1 cellular context compared by ENCODE assay signal in the genomic region with DNA sequence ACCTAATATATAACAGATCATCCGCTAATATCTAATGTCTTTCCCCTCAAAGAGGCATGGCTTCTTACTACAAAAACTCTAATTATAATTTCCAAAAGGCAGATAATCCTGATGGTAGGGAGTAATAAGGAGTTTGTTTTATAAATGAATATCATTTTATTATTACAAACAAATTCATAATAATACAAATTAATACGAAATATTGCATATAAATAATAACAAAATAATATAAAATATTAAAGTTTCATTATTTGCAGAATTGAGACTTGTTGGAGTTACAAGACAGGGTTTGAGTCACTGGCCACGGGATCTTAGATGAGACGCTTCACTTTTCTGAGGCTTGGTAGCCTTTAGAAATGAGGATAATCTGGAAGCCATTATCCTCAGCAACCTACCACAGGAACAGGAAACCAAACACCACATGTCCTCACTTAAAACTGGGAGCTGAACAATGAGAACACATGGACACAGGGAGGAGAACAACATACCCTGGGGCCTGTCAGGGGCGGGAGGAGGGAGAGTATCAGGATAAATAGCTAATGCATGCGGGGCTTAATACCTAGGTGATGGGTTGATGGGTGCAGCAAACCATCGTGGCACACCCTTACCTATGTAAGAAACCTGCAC.
TF ChIP-seq lines count a peak whose summit lies in the region.

No MANE protein-coding gene starts in this region.

TF ChIP-seq in GM23338, 12 proteins besides CTCF, POLR2A, EP300 and RAD21:
- TF ChIP-seq, protein P1, sequence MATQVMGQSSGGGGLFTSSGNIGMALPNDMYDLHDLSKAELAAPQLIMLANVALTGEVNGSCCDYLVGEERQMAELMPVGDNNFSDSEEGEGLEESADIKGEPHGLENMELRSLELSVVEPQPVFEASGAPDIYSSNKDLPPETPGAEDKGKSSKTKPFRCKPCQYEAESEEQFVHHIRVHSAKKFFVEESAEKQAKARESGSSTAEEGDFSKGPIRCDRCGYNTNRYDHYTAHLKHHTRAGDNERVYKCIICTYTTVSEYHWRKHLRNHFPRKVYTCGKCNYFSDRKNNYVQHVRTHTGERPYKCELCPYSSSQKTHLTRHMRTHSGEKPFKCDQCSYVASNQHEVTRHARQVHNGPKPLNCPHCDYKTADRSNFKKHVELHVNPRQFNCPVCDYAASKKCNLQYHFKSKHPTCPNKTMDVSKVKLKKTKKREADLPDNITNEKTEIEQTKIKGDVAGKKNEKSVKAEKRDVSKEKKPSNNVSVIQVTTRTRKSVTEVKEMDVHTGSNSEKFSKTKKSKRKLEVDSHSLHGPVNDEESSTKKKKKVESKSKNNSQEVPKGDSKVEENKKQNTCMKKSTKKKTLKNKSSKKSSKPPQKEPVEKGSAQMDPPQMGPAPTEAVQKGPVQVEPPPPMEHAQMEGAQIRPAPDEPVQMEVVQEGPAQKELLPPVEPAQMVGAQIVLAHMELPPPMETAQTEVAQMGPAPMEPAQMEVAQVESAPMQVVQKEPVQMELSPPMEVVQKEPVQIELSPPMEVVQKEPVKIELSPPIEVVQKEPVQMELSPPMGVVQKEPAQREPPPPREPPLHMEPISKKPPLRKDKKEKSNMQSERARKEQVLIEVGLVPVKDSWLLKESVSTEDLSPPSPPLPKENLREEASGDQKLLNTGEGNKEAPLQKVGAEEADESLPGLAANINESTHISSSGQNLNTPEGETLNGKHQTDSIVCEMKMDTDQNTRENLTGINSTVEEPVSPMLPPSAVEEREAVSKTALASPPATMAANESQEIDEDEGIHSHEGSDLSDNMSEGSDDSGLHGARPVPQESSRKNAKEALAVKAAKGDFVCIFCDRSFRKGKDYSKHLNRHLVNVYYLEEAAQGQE (IDR thresholded peaks at IDR 0.05; ENCODE audit: unreplicated experiment): no peak
- TF ChIP-seq STAT1 (IDR thresholded peaks at IDR 0.05; ENCODE audit: unreplicated experiment) (no peak), POLR2AphosphoS5 (IDR thresholded peaks at IDR 0.05; ENCODE audit: low read depth) (no peak), ZNF114 (CRISPR knock-in tag; IDR thresholded peaks at IDR 0.05) (no peak), CREB1 (CRISPR knock-in tag; IDR thresholded peaks at IDR 0.05; ENCODE audit: low read depth) (no peak), JUNB (IDR thresholded peaks at IDR 0.05; ENCODE audit: unreplicated experiment) (no peak), EZH2 (IDR thresholded peaks at IDR 0.05; ENCODE audit: low read depth, unreplicated experiment) (no peak), NANOG (IDR thresholded peaks at IDR 0.05; ENCODE audit: borderline replicate concordance) (no peak), ETS1 (IDR thresholded peaks at IDR 0.05) (no peak), ZNF331 (CRISPR knock-in tag; IDR thresholded peaks at IDR 0.05; ENCODE audit: low read depth) (no peak), EZH2phosphoT487 (IDR thresholded peaks at IDR 0.05; ENCODE audit: unreplicated experiment) (no peak)
- TF ChIP-seq, protein P2, sequence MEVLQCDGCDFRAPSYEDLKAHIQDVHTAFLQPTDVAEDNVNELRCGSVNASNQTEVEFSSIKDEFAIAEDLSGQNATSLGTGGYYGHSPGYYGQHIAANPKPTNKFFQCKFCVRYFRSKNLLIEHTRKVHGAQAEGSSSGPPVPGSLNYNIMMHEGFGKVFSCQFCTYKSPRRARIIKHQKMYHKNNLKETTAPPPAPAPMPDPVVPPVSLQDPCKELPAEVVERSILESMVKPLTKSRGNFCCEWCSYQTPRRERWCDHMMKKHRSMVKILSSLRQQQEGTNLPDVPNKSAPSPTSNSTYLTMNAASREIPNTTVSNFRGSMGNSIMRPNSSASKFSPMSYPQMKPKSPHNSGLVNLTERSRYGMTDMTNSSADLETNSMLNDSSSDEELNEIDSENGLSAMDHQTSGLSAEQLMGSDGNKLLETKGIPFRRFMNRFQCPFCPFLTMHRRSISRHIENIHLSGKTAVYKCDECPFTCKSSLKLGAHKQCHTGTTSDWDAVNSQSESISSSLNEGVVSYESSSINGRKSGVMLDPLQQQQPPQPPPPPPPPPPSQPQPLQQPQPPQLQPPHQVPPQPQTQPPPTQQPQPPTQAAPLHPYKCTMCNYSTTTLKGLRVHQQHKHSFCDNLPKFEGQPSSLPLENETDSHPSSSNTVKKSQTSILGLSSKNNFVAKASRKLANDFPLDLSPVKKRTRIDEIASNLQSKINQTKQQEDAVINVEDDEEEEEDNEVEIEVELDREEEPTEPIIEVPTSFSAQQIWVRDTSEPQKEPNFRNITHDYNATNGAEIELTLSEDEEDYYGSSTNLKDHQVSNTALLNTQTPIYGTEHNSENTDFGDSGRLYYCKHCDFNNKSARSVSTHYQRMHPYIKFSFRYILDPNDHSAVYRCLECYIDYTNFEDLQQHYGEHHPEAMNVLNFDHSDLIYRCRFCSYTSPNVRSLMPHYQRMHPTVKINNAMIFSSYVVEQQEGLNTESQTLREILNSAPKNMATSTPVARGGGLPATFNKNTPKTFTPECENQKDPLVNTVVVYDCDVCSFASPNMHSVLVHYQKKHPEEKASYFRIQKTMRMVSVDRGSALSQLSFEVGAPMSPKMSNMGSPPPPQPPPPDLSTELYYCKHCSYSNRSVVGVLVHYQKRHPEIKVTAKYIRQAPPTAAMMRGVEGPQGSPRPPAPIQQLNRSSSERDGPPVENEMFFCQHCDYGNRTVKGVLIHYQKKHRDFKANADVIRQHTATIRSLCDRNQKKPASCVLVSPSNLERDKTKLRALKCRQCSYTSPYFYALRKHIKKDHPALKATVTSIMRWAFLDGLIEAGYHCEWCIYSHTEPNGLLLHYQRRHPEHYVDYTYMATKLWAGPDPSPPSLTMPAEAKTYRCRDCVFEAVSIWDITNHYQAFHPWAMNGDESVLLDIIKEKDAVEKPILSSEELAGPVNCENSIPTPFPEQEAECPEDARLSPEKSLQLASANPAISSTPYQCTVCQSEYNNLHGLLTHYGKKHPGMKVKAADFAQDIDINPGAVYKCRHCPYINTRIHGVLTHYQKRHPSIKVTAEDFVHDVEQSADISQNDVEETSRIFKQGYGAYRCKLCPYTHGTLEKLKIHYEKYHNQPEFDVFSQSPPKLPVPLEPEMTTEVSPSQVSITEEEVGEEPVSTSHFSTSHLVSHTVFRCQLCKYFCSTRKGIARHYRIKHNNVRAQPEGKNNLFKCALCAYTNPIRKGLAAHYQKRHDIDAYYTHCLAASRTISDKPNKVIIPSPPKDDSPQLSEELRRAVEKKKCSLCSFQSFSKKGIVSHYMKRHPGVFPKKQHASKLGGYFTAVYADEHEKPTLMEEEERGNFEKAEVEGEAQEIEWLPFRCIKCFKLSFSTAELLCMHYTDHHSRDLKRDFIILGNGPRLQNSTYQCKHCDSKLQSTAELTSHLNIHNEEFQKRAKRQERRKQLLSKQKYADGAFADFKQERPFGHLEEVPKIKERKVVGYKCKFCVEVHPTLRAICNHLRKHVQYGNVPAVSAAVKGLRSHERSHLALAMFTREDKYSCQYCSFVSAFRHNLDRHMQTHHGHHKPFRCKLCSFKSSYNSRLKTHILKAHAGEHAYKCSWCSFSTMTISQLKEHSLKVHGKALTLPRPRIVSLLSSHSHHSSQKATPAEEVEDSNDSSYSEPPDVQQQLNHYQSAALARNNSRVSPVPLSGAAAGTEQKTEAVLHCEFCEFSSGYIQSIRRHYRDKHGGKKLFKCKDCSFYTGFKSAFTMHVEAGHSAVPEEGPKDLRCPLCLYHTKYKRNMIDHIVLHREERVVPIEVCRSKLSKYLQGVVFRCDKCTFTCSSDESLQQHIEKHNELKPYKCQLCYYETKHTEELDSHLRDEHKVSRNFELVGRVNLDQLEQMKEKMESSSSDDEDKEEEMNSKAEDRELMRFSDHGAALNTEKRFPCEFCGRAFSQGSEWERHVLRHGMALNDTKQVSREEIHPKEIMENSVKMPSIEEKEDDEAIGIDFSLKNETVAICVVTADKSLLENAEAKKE (CRISPR knock-in tag; IDR thresholded peaks at IDR 0.05): no peak
